ENCODE assay signal across 14 cellular contexts in genomic region chr10:14063531-14064317, GRCh38.
DNase-seq lines count a peak whose midpoint lies in the region; ATAC-seq and TF ChIP-seq lines count a peak whose summit lies in the region.
"Had no signal": no experiment of that assay in that cellular context is flagged by ENCODE, and none has a peak within 500 bp of the region (broad histone marks: within the 10 kb centered on the region; RNA-seq: fewer than 3 reads in every experiment).

No MANE protein-coding gene starts in this region.

- no peaks in the 10 kb centered on the region for H3K9me3 Mint-ChIP-seq in T-helper 2 cell treated with Interferon-gamma antibody and Interleukin-4, amounts not matched to agents 5 μg/mL and 100 μg/mL, for 36 hours
- H3K9me3 Mint-ChIP-seq in endothelial cell (ENCODE audit: unreplicated experiment) = no peaks in the 10 kb centered on the region

- no peak overlapping the region for H3K27ac Mint-ChIP-seq in T-helper 2 cell treated with Interferon-gamma antibody and Interleukin-4, amounts not matched to agents 5 μg/mL and 100 μg/mL, for 36 hours
- no peak overlapping the region for H3K27ac Mint-ChIP-seq in endothelial cell (ENCODE audit: unreplicated experiment)

- ATAC-seq in PC-3 = no peak
- ATAC-seq: Panc1 had no signal

- BruUV-seq in PC-3 (replicated peaks; lab: Mats Ljungman, UMichigan) = no TSS peak

- no peaks in the 10 kb centered on the region for H3K9me2 ChIP-seq in PC-3 (replicated peaks; ENCODE audit: low read length)

- TF ChIP-seq CTCF in foreskin fibroblast (IDR thresholded peaks at IDR 0.05; ENCODE audit: low read depth, low read length) (no peak), PC-3 (conservative IDR thresholded peaks at IDR 0.05; ENCODE audit: low read depth, low read length) (no peak), endothelial cell (IDR thresholded peaks at IDR 0.05; ENCODE audit: unreplicated experiment) (no peak)

- H3K27me3 ChIP-seq in ACC112 (ENCODE audit: insufficient read depth, low read length) (no peaks in the 10 kb centered on the region), PC-3 (ENCODE audit: low read length) (no peaks in the 10 kb centered on the region)

- CTCF ChIA-PET in PC-3 (lab: Charles Lee) = no interaction called here

- no peak overlapping the region for H3K4me3 ChIP-seq in ACC112 (ENCODE audit: low read depth, low read length)
- no peak overlapping the region for H3K4me3 ChIP-seq in foreskin fibroblast (ENCODE audit: low read depth in 1 of 2, low read length in 2 of 2)
- H3K4me3 ChIP-seq in PC-3 (ENCODE audit: low read length) = no peak overlapping the region
- H3K4me3 ChIP-seq: skin epidermis had no signal

- H3K9ac ChIP-seq in PC-3 (ENCODE audit: low read length) = no peak overlapping the region

- no peak overlapping the region for H3K4me2 ChIP-seq in PC-3 (ENCODE audit: low read length)

- H4K20me1 ChIP-seq in PC-3 (ENCODE audit: low read length) = no peaks in the 10 kb centered on the region

- H3K36me3 ChIP-seq in ACC112 (ENCODE audit: insufficient read depth, low read length) = no peaks in the 10 kb centered on the region
- no peaks in the 10 kb centered on the region for H3K36me3 ChIP-seq in PC-3 (ENCODE audit: low read depth, low read length)

- H3K27me3 Mint-ChIP-seq in T-helper 2 cell treated with Interferon-gamma antibody and Interleukin-4, amounts not matched to agents 5 μg/mL and 100 μg/mL, for 36 hours (ENCODE audit: low read depth) = no peaks in the 10 kb centered on the region
- H3K27me3 Mint-ChIP-seq in endothelial cell (ENCODE audit: unreplicated experiment) = peaks cover 3% of the 10 kb centered on the region

- DNase-seq in NCI-H82 treated with DMSO at 0.1 percent for 48 hours (lab: John Stamatoyannopoulos, UW; ENCODE audit: unreplicated experiment) = peak; percentile 83
- peak; percentile 84 for DNase-seq in foreskin fibroblast
- DNase-seq in myocyte (ENCODE audit: low read depth) = peak; percentile 76
- no peak for DNase-seq in NCI-H526 (lab: John Stamatoyannopoulos, UW)
- DNase-seq in T-helper 2 cell treated with Interferon-gamma antibody and Interleukin-4, amounts not matched to agents 5 μg/mL and 100 μg/mL, for 36 hours (ENCODE audit: low spot score) = no peak
- no peak for DNase-seq in PC-3
- no peak for DNase-seq in endothelial cell (ENCODE audit: low spot score)
- DNase-seq: activated CD8-positive, alpha-beta memory T cell treated with anti-CD3 and anti-CD28 coated beads, Interleukin-2, amount 50 U/mL, for 48 hours; amygdala; NCI-H2171 had no signal

- no peaks in the 10 kb centered on the region for H3K36me3 Mint-ChIP-seq in T-helper 2 cell treated with Interferon-gamma antibody and Interleukin-4, amounts not matched to agents 5 μg/mL and 100 μg/mL, for 36 hours (ENCODE audit: low read depth)
- H3K36me3 Mint-ChIP-seq in endothelial cell (ENCODE audit: low read depth, unreplicated experiment) = peaks cover 4% of the 10 kb centered on the region

- H3K4me1 Mint-ChIP-seq in T-helper 2 cell treated with Interferon-gamma antibody and Interleukin-4, amounts not matched to agents 5 μg/mL and 100 μg/mL, for 36 hours (ENCODE audit: low read depth) = no peaks in the 10 kb centered on the region
- H3K4me1 Mint-ChIP-seq in endothelial cell (ENCODE audit: unreplicated experiment) = peaks cover 11% of the 10 kb centered on the region

- peaks cover 25% of the 10 kb centered on the region for H3K4me1 ChIP-seq in ACC112 (ENCODE audit: control insufficient read depth, insufficient read depth, low read length, unreplicated experiment)
- no peaks in the 10 kb centered on the region for H3K4me1 ChIP-seq in PC-3 (ENCODE audit: insufficient read depth, low read length)

- POLR2A ChIA-PET in PC-3 (lab: Charles Lee; ENCODE audit: unreplicated experiment) = no interaction called here

- H3F3A ChIP-seq in PC-3 (ENCODE audit: low read length, unreplicated experiment) = no peaks in the 10 kb centered on the region

- H2AFZ ChIP-seq in ACC112 (ENCODE audit: low read length, unreplicated experiment) (peak overlapping the region; percentile 55), PC-3 (ENCODE audit: low read length) (no peak overlapping the region)

- H3K79me2 ChIP-seq in ACC112 (ENCODE audit: control insufficient read depth, insufficient read depth, low read length, unreplicated experiment) (no peaks in the 10 kb centered on the region), PC-3 (ENCODE audit: low read length) (no peaks in the 10 kb centered on the region)

- intact Hi-C loops in PC-3 (cut with micrococcal nuclease) = no loop called here

- peak overlapping the region; percentile 52 for H3K27ac ChIP-seq in ACC112 (ENCODE audit: low read depth, low read length)
- no peak overlapping the region for H3K27ac ChIP-seq in PC-3 (ENCODE audit: low read length)

- H3K4me3 Mint-ChIP-seq in T-helper 2 cell treated with Interferon-gamma antibody and Interleukin-4, amounts not matched to agents 5 μg/mL and 100 μg/mL, for 36 hours = no peak overlapping the region
- no peak overlapping the region for H3K4me3 Mint-ChIP-seq in endothelial cell (ENCODE audit: unreplicated experiment)
- H3K4me3 Mint-ChIP-seq: IgD-negative memory B cell had no signal

- H3K9me3 ChIP-seq in PC-3 (ENCODE audit: low read length) = no peaks in the 10 kb centered on the region

Comparison
In these comparisons a context has a peak if more than half of its experiments do, and no peak if none do; other contexts are left out.
1. DNase-seq: peak in NCI-H82 treated with DMSO at 0.1 percent for 48 hours (single experiment), foreskin fibroblast (2 of 2) and myocyte (single experiment); none in NCI-H526 (0 of 2), T-helper 2 cell treated with Interferon-gamma antibody and Interleukin-4, amounts not matched to agents 5 μg/mL and 100 μg/mL, for 36 hours (single experiment), PC-3 (single experiment) and endothelial cell (single experiment).